17 cellular contexts compared by ENCODE assay signal in the genomic region with DNA sequence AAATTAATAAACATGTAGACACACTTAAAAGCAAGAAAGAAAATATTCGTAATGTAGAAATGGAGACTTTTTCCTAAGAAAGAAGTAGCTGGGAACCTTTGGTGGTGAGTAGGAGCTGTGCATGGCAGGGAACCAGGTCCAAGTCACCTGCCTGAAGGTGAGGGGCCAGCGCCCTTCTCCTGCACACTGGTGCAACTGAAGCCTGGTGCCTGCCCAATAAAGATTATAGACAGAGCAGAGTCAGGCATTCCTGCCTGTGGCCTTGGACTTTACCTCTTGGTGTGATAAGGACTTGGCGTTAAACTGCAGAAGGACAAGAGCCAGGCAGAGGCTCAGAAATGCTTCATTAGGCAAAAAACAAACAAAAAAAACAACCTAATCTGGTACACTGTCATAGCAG. TPM values are rescaled to one million over a fixed set of nuclear protein-coding genes. Genes with fewer than 3 reads are reported as not detected.
"Had no signal": no experiment of that assay in that cellular context is flagged by ENCODE, and none has a peak within 500 bp of the region (broad histone marks: within the 10 kb centered on the region; RNA-seq: fewer than 3 reads in every experiment).

No MANE protein-coding gene starts in this region.

- ATAC-seq: foreskin keratinocyte; naive thymus-derived CD4-positive, alpha-beta T cell; stimulated activated naive CD8-positive, alpha-beta T cell treated with anti-CD3 and anti-CD28 coated beads, Interleukin-15, Interleukin-2, amounts not matched to agents 100 U/mL and 50 U/mL, for 24 hours had no signal

- H3K27ac ChIP-seq: foreskin keratinocyte had no signal

- H3K4me3 ChIP-seq: smooth muscle cell had no signal

- DNase-seq: activated naive CD4-positive, alpha-beta T cell; activated naive CD8-positive, alpha-beta T cell treated with anti-CD3 and anti-CD28 coated beads, Interleukin-2, amount 10 ng/mL, durations not matched to agents 7 days and 5 days; activated T-cell treated with anti-CD3 and anti-CD28 coated beads for 4 hours; anterior cingulate cortex; cerebellar nuclear complex; effector memory CD4-positive, alpha-beta T cell; foreskin keratinocyte; glutamatergic neuron; kidney glomerular epithelial cell; midbrain; naive thymus-derived CD4-positive, alpha-beta T cell; right cardiac atrium; stimulated activated naive CD8-positive, alpha-beta T cell treated with anti-CD3 and anti-CD28 coated beads, Interleukin-15, Interleukin-2, amounts not matched to agents 100 U/mL and 50 U/mL, for 24 hours; SW 1271 had no signal

- H3K27me3 ChIP-seq: foreskin keratinocyte had no signal

- H3K4me1 ChIP-seq: foreskin keratinocyte had no signal

RNA-seq across cellular contexts. Expression of a gene that starts 14.2 kb away (rescaled TPM):
- total RNA-seq: lung microvascular endothelial cell; smooth muscle cell; T-helper 2 cell treated with Interferon-gamma antibody and Interleukin-4, amounts not matched to agents 100 ng/mL and 5 ng/mL, for 36 hours had no signal
